8 cellular contexts compared by ENCODE assay signal in genomic region chr1:153626929-153627796, GRCh38. TPM values are rescaled to one million over a fixed set of nuclear protein-coding genes. Genes with fewer than 3 reads are reported as not detected.
DNase-seq lines count a peak whose midpoint lies in the region; ATAC-seq and TF ChIP-seq lines count a peak whose summit lies in the region.

Gene S100A13, minus strand, starts transcription at chr1:153627505. Its CDS starts 1,033 bp downstream, at chr1:153626472.

- WGBS in suprapubic skin: 3% methylated on average over 29 of the region's 29 CpGs

- H3K4me3 ChIP-seq in SJCRH30: peak within 1 kb of the TSS; percentile 64
- peak within 1 kb of the TSS; percentile 57 for H3K4me3 ChIP-seq in lower lobe of right lung
- H3K4me3 ChIP-seq in suprapubic skin: peak within 1 kb of the TSS; percentile 55

- DNase-seq in DMS79 (lab: John Stamatoyannopoulos, UW) (peak; percentile 96), Kasumi-1 (lab: John Stamatoyannopoulos, UW) (peak; percentile 77 to 85), SJCRH30 (peak; percentile 96 to 98), lower lobe of right lung (peak; percentile 82), suprapubic skin (ENCODE audit: low spot score in 2 of 2) (peak; percentile 91 to 92), NCI-H2227 treated with DMSO at 0.1 percent for 48 hours (lab: John Stamatoyannopoulos, UW) (no peak)

- TF ChIP-seq CTCF in lower lobe of right lung (IDR thresholded peaks at IDR 0.05): peak; percentile 65
- peak; percentile 48 to 68 for TF ChIP-seq CTCF in suprapubic skin (IDR thresholded peaks at IDR 0.05)

- H3K27ac ChIP-seq in SJCRH30 (peak within 1 kb of the TSS; percentile 60), lower lobe of right lung (peak within 1 kb of the TSS; percentile 88), suprapubic skin (peak within 1 kb of the TSS; percentile 92)

- peak in 1 of 2 donors; percentile 68 for TF ChIP-seq POLR2A in suprapubic skin (IDR thresholded peaks at IDR 0.05)

- TF ChIP-seq EP300 in suprapubic skin (IDR thresholded peaks at IDR 0.05): no peak

- H3K27me3 ChIP-seq in SJCRH30: no peaks in the 10 kb centered on the region
- no peaks in the 10 kb centered on the region for H3K27me3 ChIP-seq in lower lobe of right lung (ENCODE audit: low read depth)
- no peaks in the 10 kb centered on the region for H3K27me3 ChIP-seq in suprapubic skin

- peak; percentile 79 to 87 for ATAC-seq in lower lobe of right lung
- no peak for ATAC-seq in GM21576 (IDR thresholded peaks at IDR 0.05; ENCODE audit: unreplicated experiment)

- H3K36me3 ChIP-seq in SJCRH30 (0 out of 2 replicates have a peak, but pooled peaks cover 14% of the 10 kb centered on the region), lower lobe of right lung (peaks cover 14% of the 10 kb centered on the region), suprapubic skin (peaks cover 10% of the 10 kb centered on the region)

- H3K4me1 ChIP-seq in SJCRH30 (peaks cover 10% of the 10 kb centered on the region), lower lobe of right lung (peaks cover 64% of the 10 kb centered on the region), suprapubic skin (peaks cover 53% of the 10 kb centered on the region)

- intact Hi-C loops in lower lobe of right lung (cut with DNase I): no loop called here

- in situ Hi-C loops in endometrial microvascular endothelial cells (cut with HindIII; ENCODE audit: inconsistent ontology term, low pct_unique_long_range_greater_than_20kb, low sequenced_read_pairs): no loop called here

- H3K9me3 ChIP-seq in SJCRH30 (replicated peaks): no peaks in the 10 kb centered on the region
- H3K9me3 ChIP-seq in lower lobe of right lung: no peaks in the 10 kb centered on the region
- no peaks in the 10 kb centered on the region for H3K9me3 ChIP-seq in suprapubic skin

RNA-seq across cellular contexts. Expression of gene S100A13, which starts in this region (rescaled TPM):
- 100 and 113 TPM in 2 replicates for total RNA-seq in SJCRH30 (2014; rRNA removed; shearing (Covaris generic))
- 75.1 TPM for total RNA-seq in endometrial microvascular endothelial cells (ENCODE audit: inconsistent ontology term)
- 83.0 TPM for total RNA-seq in lower lobe of right lung
- total RNA-seq in suprapubic skin: 10 to 100 TPM; 28.0 to 55.4 (median 43.1) TPM
